ENCODE assay signal across 26 cellular contexts in the genomic region with DNA sequence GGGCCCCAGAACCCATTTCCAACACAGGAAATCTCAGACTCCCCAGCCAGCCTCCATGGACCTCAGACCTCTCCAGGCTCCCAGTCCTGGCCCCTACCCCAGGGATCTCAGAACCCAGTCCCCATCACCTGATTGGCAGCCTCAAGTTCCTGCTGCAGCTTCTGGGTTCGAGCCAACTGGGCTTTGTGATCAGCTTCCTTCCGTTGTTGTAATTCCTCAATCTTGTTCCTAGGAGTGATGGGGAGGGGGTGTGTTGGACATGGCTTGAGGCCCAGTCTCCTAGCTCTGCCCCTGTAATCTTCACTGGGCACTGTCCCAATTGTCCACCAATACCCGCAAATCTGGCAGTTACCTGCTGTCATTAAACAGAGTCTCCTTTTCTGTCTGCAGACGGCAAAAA.
"Had no signal": no experiment of that assay in that cellular context is flagged by ENCODE, and none has a peak within 500 bp of the region (broad histone marks: within the 10 kb centered on the region; RNA-seq: fewer than 3 reads in every experiment).

No MANE protein-coding gene starts in this region.

- DNase-seq: activated CD4-positive, alpha-beta T cell treated with anti-CD3 and anti-CD28 coated beads, Interleukin-2, amount 50 U/mL, for 1 hour; activated CD4-positive, CD25-positive, alpha-beta regulatory T cell treated with anti-CD3 and anti-CD28 coated beads, Interleukin-2, amount 50 U/mL, for 72 hours; activated CD8-positive, alpha-beta memory T cell treated with anti-CD3 and anti-CD28 coated beads for 24 hours; activated effector memory CD4-positive, alpha-beta T cell treated with Interleukin-2 at 50 U/mL for 16 hours; activated naive CD4-positive, alpha-beta T cell treated with Interleukin-2 at 50 U/mL for 16 hours; activated naive CD8-positive, alpha-beta T cell treated with anti-CD3 and anti-CD28 coated beads for 36 hours; body of pancreas; cerebellar nuclear complex; foreskin keratinocyte; kidney glomerular epithelial cell; mammary epithelial cell; naive B cell; nephron progenitor cell; retina; stimulated activated CD4-positive, alpha-beta T cell treated with anti-CD3 and anti-CD28 coated beads, Interleukin-15, amount 100 ng/mL, for 24 hours; stimulated activated CD4-positive, alpha-beta T cell treated with anti-CD3 and anti-CD28 coated beads, Interleukin-2, amount 100 ng/mL, for 24 hours; stimulated activated naive CD4-positive, alpha-beta T cell; T-helper 9 cell had no signal

- H3K4me1 ChIP-seq: adrenal gland, body of pancreas, foreskin keratinocyte, left lung, tibial nerve had no signal

- H3K27ac Mint-ChIP-seq: activated naive CD8-positive, alpha-beta T cell treated with anti-CD3 and anti-CD28 coated beads for 36 hours; mesothelial cell of epicardium; nephron progenitor cell; progenitor cell of endocrine pancreas had no signal

- H3K9me3 Mint-ChIP-seq: activated naive CD8-positive, alpha-beta T cell treated with anti-CD3 and anti-CD28 coated beads for 36 hours; naive B cell had no signal

- H3K27me3 ChIP-seq: adrenal gland, body of pancreas, foreskin keratinocyte, left lung, ovary, tibial nerve had no signal

- H3K36me3 ChIP-seq: ovary had no signal

- H3K9me3 ChIP-seq: adrenal gland, body of pancreas, left lung, ovary, tibial nerve had no signal

- H3K4me3 ChIP-seq: adrenal gland, body of pancreas, coronary artery, left lung, ovary, tibial nerve had no signal

- H3K27ac ChIP-seq: adrenal gland, body of pancreas, coronary artery, foreskin keratinocyte, left lung, ovary, tibial nerve had no signal

- ATAC-seq: body of pancreas, esophagus mucosa, foreskin keratinocyte, left lung had no signal
